17 cellular contexts compared by ENCODE assay signal in the genomic region with DNA sequence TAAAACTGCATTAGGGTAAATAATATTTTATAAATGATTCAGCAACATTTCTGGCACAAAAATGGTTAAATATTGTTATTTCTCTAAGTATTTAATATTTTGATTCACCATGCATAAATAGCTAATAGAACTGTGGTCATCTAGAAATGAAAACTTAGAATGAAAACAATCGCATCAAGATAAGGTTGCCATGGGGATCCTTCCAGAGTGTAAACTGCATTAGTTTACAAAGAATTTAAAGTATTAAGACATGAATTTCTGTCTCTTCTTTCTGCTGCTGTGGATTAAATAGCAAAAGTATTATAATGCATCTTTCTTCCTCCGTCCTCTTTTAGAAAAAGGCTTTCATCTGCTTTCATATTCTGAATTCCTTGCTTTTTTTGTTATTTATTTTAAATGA.
DNase-seq lines count a peak whose midpoint lies in the region; ATAC-seq and TF ChIP-seq lines count a peak whose summit lies in the region.
"Had no signal": no experiment of that assay in that cellular context is flagged by ENCODE, and none has a peak within 500 bp of the region (broad histone marks: within the 10 kb centered on the region; RNA-seq: fewer than 3 reads in every experiment).

No MANE protein-coding gene starts in this region.

- no peak overlapping the region for H2BK5ac ChIP-seq in mesendoderm (ENCODE audit: low read length)

- H2AFZ ChIP-seq in ACC112 (ENCODE audit: low read length, unreplicated experiment) (peak overlapping the region; percentile 32), fibroblast of lung (ENCODE audit: low read length) (no peak overlapping the region)
- H2AFZ ChIP-seq: GM23338 had no signal

- H3K56ac ChIP-seq in mesendoderm (ENCODE audit: low read length), result no peak overlapping the region

- no peak overlapping the region for H3K23ac ChIP-seq in mesendoderm (ENCODE audit: low read length)

- H3K9me3 ChIP-seq in fibroblast of lung (ENCODE audit: control insufficient read depth, insufficient read depth, low read depth, low read length) (no peaks in the 10 kb centered on the region), tibial nerve (no peaks in the 10 kb centered on the region)

- no peaks in the 10 kb centered on the region for H3K4me1 ChIP-seq in ACC112 (ENCODE audit: control insufficient read depth, insufficient read depth, low read length, unreplicated experiment)
- H3K4me1 ChIP-seq in fibroblast of lung (ENCODE audit: control insufficient read depth, extremely low read depth, insufficient read depth, low read length), result no peaks in the 10 kb centered on the region
- peaks cover 4% of the 10 kb centered on the region for H3K4me1 ChIP-seq in mesendoderm (ENCODE audit: control insufficient read depth, low read depth, low read length)
- H3K4me1 ChIP-seq in tibial nerve, result no peaks in the 10 kb centered on the region

- H3K27me3 ChIP-seq in ACC112 (ENCODE audit: insufficient read depth, low read length) (no peaks in the 10 kb centered on the region), fibroblast of lung (ENCODE audit: control insufficient read depth, insufficient read depth, low read length) (no peaks in the 10 kb centered on the region), mesendoderm (ENCODE audit: insufficient read depth, low read length, poor library complexity) (no peaks in the 10 kb centered on the region), tibial nerve (no peaks in the 10 kb centered on the region)

- H2BK120ac ChIP-seq in mesendoderm (ENCODE audit: low read depth, low read length), result no peak overlapping the region

- no peak overlapping the region for H2AK5ac ChIP-seq in mesendoderm (ENCODE audit: low read length)

- no CpG with 5 or more reads among the region's 2 CpGs for WGBS in mesendoderm (ENCODE audit: extremely low coverage, insufficient coverage, low lambda C conversion rate)
- 15 to 20% methylated on average over 2 of the region's 2 CpGs for WGBS in tibial nerve, 2 donors

- H2BK15ac ChIP-seq in mesendoderm (replicated peaks; ENCODE audit: low read depth), result no peak overlapping the region

- peak; percentile 77 for DNase-seq in amniotic epithelial cell (ENCODE audit: low read depth)
- peak; percentile 38 to 45 for DNase-seq in fibroblast of lung (ENCODE audit: low read depth in 2 of 2)
- peak; percentile 38 for DNase-seq in mesendoderm
- DNase-seq in SW480 (ENCODE audit: low spot score), result no peak
- no peak for DNase-seq in activated CD4-positive, CD25-positive, alpha-beta regulatory T cell treated with anti-CD3 and anti-CD28 coated beads, Interleukin-2, amount 50 U/mL, for 72 hours
- DNase-seq in tibial nerve (ENCODE audit: low spot score in 2 of 2), result no peak
- DNase-seq: 8988T, Calu3, DMS79, GDM1, NCI-H1436 treated with DMSO at 0.1 percent for 48 hours, NCI-H446 treated with DMSO at 0.1 percent for 48 hours, NCI-H774, Right ventricle myocardium superior had no signal

- no peak overlapping the region for H3K9ac ChIP-seq in fibroblast of lung (ENCODE audit: insufficient read depth, low read length)
- H3K9ac ChIP-seq in mesendoderm (ENCODE audit: low read length), result no peak overlapping the region

- no peak overlapping the region for H3K27ac ChIP-seq in ACC112 (ENCODE audit: low read depth, low read length)
- H3K27ac ChIP-seq in fibroblast of lung (ENCODE audit: insufficient read depth, low read length), result no peak overlapping the region
- H3K27ac ChIP-seq in mesendoderm (ENCODE audit: low read depth, low read length), result no peak overlapping the region
- H3K27ac ChIP-seq in tibial nerve, result no peak overlapping the region

- no peak for ATAC-seq in GM21529 (IDR thresholded peaks at IDR 0.05; ENCODE audit: unreplicated experiment)
- ATAC-seq: GM23338 had no signal

- H3K36me3 ChIP-seq in ACC112 (ENCODE audit: insufficient read depth, low read length) (no peaks in the 10 kb centered on the region), fibroblast of lung (ENCODE audit: control insufficient read depth, insufficient read depth, low read length) (no peaks in the 10 kb centered on the region), mesendoderm (ENCODE audit: control insufficient read depth, insufficient read depth, low read length) (no peaks in the 10 kb centered on the region), tibial nerve (no peaks in the 10 kb centered on the region)

- no peak for TF ChIP-seq POLR2A in tibial nerve (IDR thresholded peaks at IDR 0.05)

- no peak overlapping the region for H3K4ac ChIP-seq in mesendoderm (ENCODE audit: low read depth, low read length)

- no peak overlapping the region for H3K4me2 ChIP-seq in fibroblast of lung (ENCODE audit: extremely low read depth, insufficient read depth, low read length)
- no peak overlapping the region for H3K4me2 ChIP-seq in mesendoderm (ENCODE audit: low read length)
- H3K4me2 ChIP-seq: GM23338 had no signal

- no peak overlapping the region for H4K5ac ChIP-seq in mesendoderm (ENCODE audit: low read length)

- H3K79me2 ChIP-seq in ACC112 (ENCODE audit: control insufficient read depth, insufficient read depth, low read length, unreplicated experiment), result no peaks in the 10 kb centered on the region
- H3K79me2 ChIP-seq in fibroblast of lung (ENCODE audit: control insufficient read depth, insufficient read depth, low read length), result no peaks in the 10 kb centered on the region
- no peaks in the 10 kb centered on the region for H3K79me2 ChIP-seq in mesendoderm (ENCODE audit: control insufficient read depth, insufficient read depth, low read length)

- H3K18ac ChIP-seq in mesendoderm (ENCODE audit: low read length), result peak overlapping the region; percentile 41

- H3K4me3 ChIP-seq in ACC112 (ENCODE audit: low read depth, low read length), result no peak overlapping the region
- H3K4me3 ChIP-seq in fibroblast of lung (replicated peaks in 1 of 4; ENCODE audit: control extremely low read depth in 1 of 4, insufficient read depth in 1 of 4, low read depth in 3 of 4, low read length in 4 of 4), result no peak overlapping the region
- H3K4me3 ChIP-seq in mesendoderm (ENCODE audit: low read length), result no peak overlapping the region
- H3K4me3 ChIP-seq in tibial nerve, result no peak overlapping the region
- H3K4me3 ChIP-seq: GM23338 had no signal

- no peaks in the 10 kb centered on the region for H4K20me1 ChIP-seq in fibroblast of lung (ENCODE audit: control insufficient read depth, extremely low read depth, insufficient read depth, low read length)

- TF ChIP-seq CTCF in fibroblast of lung (conservative IDR thresholded peaks at IDR 0.05 in 1 of 2, IDR thresholded peaks at IDR 0.05 in 1 of 2; ENCODE audit: low read depth in 1 of 2, low read length in 2 of 2) (no peak), tibial nerve (IDR thresholded peaks at IDR 0.05) (no peak)

- TF ChIP-seq EP300 in tibial nerve (IDR thresholded peaks at IDR 0.05), result no peak

- no peak overlapping the region for H4K8ac ChIP-seq in mesendoderm (ENCODE audit: low read depth, low read length)

- no peaks in the 10 kb centered on the region for H3K79me1 ChIP-seq in mesendoderm (ENCODE audit: low read length)

Comparison
In these comparisons a context has a peak if more than half of its experiments do, and no peak if none do; other contexts are left out.
1. DNase-seq: peak in amniotic epithelial cell (single experiment), fibroblast of lung (2 of 2) and mesendoderm (single experiment); none in SW480 (single experiment), activated CD4-positive, CD25-positive, alpha-beta regulatory T cell treated with anti-CD3 and anti-CD28 coated beads, Interleukin-2, amount 50 U/mL, for 72 hours (single experiment) and tibial nerve (0 of 2).